In the genomic region with DNA sequence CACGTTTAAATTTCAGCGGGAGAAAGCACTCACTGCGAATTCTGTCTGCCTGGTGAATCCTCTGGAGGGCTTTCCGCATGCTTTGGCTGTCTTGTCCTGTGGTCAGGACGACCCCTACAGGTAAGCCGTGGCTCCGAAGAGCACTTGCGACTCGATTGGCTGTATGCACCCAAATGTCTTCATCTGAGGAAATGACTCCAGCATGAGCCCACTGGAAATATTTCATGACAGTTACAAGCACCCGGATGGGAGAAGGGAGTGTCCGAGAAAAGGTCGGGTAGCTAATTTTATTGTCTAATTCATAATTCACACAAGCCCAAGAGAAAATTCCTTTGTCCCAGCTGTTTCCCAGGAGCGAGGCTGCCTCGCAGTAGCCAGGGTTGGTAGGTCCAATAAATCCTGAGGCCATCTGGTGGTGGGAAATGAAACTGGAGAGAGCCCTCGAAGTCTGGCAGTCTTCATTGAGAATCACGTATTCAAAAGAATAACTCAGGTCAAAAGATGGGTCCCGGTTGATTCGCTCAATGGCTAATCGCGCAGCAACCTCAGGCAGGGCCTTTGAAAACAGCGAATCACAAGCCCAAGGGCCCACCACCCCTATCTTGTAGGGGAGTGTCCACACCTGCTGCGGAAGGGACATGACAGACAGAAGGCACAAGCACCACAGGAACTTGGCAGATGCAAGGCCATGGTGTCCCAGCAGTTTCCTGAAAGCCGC, we compare ENCODE assay signal across 9 cellular contexts. TPM values are rescaled to one million over a fixed set of nuclear protein-coding genes. Genes with fewer than 3 reads are reported as not detected.
A peak's percentile ranks its signal among the peaks of the same experiment; 100 is the strongest.
DNase-seq lines count a peak whose midpoint lies in the region; ATAC-seq and TF ChIP-seq lines count a peak whose summit lies in the region.
"Had no signal": no experiment of that assay in that cellular context is flagged by ENCODE, and none has a peak within 500 bp of the region (broad histone marks: within the 10 kb centered on the region; RNA-seq: fewer than 3 reads in every experiment).

No MANE protein-coding gene starts in this region.

- DNase-seq in NCI-H524 (lab: John Stamatoyannopoulos, UW), result peak; percentile 77 to 84
- DNase-seq in cerebellar cortex (ENCODE audit: low spot score), result peak; percentile 33
- peak; percentile 2 to 32 for DNase-seq in left lung
- DNase-seq in upper lobe of right lung, result peak; percentile 48
- no peak for DNase-seq in activated T-helper 2 cell treated with anti-CD3 and anti-CD28 coated beads, Interferon-gamma antibody, Interleukin-2, Interleukin-4, amounts not matched to agents 10 μg/mL and 5 μg/mL and 100 μg/mL, durations not matched to agents 14 hours and 24 hours and 36 hours (ENCODE audit: low spot score)
- DNase-seq in NCI-H128 (lab: John Stamatoyannopoulos, UW; ENCODE audit: unreplicated experiment), result no peak

- H3K27me3 ChIP-seq in left lung (peaks cover 10 to 14% of the 10 kb centered on the region in 2 donors), upper lobe of right lung (no peaks in the 10 kb centered on the region)

- H3K4me1 Mint-ChIP-seq in activated T-helper 2 cell treated with anti-CD3 and anti-CD28 coated beads, Interferon-gamma antibody, Interleukin-2, Interleukin-4, amounts not matched to agents 10 μg/mL and 5 μg/mL and 100 μg/mL, durations not matched to agents 14 hours and 24 hours and 36 hours (ENCODE audit: low read depth), result peaks cover 6% of the 10 kb centered on the region

- H3K36me3 ChIP-seq in left lung (no peaks in the 10 kb centered on the region), upper lobe of right lung (no peaks in the 10 kb centered on the region)

- H3K27me3 Mint-ChIP-seq in activated T-helper 2 cell treated with anti-CD3 and anti-CD28 coated beads, Interferon-gamma antibody, Interleukin-2, Interleukin-4, amounts not matched to agents 10 μg/mL and 5 μg/mL and 100 μg/mL, durations not matched to agents 14 hours and 24 hours and 36 hours (ENCODE audit: low read depth), result peaks cover 4% of the 10 kb centered on the region

- no peaks in the 10 kb centered on the region for H3K9me3 ChIP-seq in left lung
- no peaks in the 10 kb centered on the region for H3K9me3 ChIP-seq in upper lobe of right lung

- H3K4me3 Mint-ChIP-seq in activated T-helper 2 cell treated with anti-CD3 and anti-CD28 coated beads, Interferon-gamma antibody, Interleukin-2, Interleukin-4, amounts not matched to agents 10 μg/mL and 5 μg/mL and 100 μg/mL, durations not matched to agents 14 hours and 24 hours and 36 hours (ENCODE audit: low read depth), result no peak overlapping the region
- H3K4me3 Mint-ChIP-seq: naive thymus-derived CD8-positive, alpha-beta T cell had no signal

- no peaks in the 10 kb centered on the region for H3K36me3 Mint-ChIP-seq in activated T-helper 2 cell treated with anti-CD3 and anti-CD28 coated beads, Interferon-gamma antibody, Interleukin-2, Interleukin-4, amounts not matched to agents 10 μg/mL and 5 μg/mL and 100 μg/mL, durations not matched to agents 14 hours and 24 hours and 36 hours (ENCODE audit: low read depth)
- H3K36me3 Mint-ChIP-seq: naive thymus-derived CD8-positive, alpha-beta T cell had no signal

- no peak overlapping the region for H3K27ac Mint-ChIP-seq in activated T-helper 2 cell treated with anti-CD3 and anti-CD28 coated beads, Interferon-gamma antibody, Interleukin-2, Interleukin-4, amounts not matched to agents 10 μg/mL and 5 μg/mL and 100 μg/mL, durations not matched to agents 14 hours and 24 hours and 36 hours
- H3K27ac Mint-ChIP-seq: naive thymus-derived CD8-positive, alpha-beta T cell had no signal

- TF ChIP-seq CTCF in C4-2B (conservative IDR thresholded peaks at IDR 0.05) (peak; percentile 68), left lung (IDR thresholded peaks at IDR 0.05) (peak in 1 of 2 donors; percentile 56), upper lobe of right lung (IDR thresholded peaks at IDR 0.05) (peak; percentile 50)

- no peaks in the 10 kb centered on the region for H3K4me1 ChIP-seq in left lung
- H3K4me1 ChIP-seq in upper lobe of right lung, result peaks cover 3% of the 10 kb centered on the region

- H3K9me3 Mint-ChIP-seq in activated T-helper 2 cell treated with anti-CD3 and anti-CD28 coated beads, Interferon-gamma antibody, Interleukin-2, Interleukin-4, amounts not matched to agents 10 μg/mL and 5 μg/mL and 100 μg/mL, durations not matched to agents 14 hours and 24 hours and 36 hours, result no peaks in the 10 kb centered on the region
- H3K9me3 Mint-ChIP-seq: naive thymus-derived CD8-positive, alpha-beta T cell had no signal

- peak; percentile 64 for ATAC-seq in GM21786 (IDR thresholded peaks at IDR 0.05; ENCODE audit: unreplicated experiment)
- ATAC-seq in left lung, result peak; percentile 92
- ATAC-seq in upper lobe of right lung, result peak; percentile 72
- ATAC-seq: naive thymus-derived CD8-positive, alpha-beta T cell had no signal

- H3K4me3 ChIP-seq in left lung (no peak overlapping the region), upper lobe of right lung (no peak overlapping the region)

- intact Hi-C loops in left lung (cut with DNase I) (no loop called here), upper lobe of right lung (cut with DNase I) (no loop called here)
- intact Hi-C loops in activated T-helper 2 cell treated with anti-CD3 and anti-CD28 coated beads, Interferon-gamma antibody, Interleukin-2, Interleukin-4, amounts not matched to agents 10 μg/mL and 5 μg/mL and 100 μg/mL, durations not matched to agents 14 hours and 24 hours and 36 hours (cut with micrococcal nuclease), result no loop called here

- H3K27ac ChIP-seq in C4-2B (no peak overlapping the region), left lung (no peak overlapping the region), upper lobe of right lung (no peak overlapping the region)

RNA-seq across cellular contexts. Expression of a gene that starts 6.6 kb away (rescaled TPM):
- total RNA-seq in left lung (under 1 TPM in 1 of 2 donors, not detected in 1; 0.10 TPM), upper lobe of right lung (0.12 TPM)
- total RNA-seq in activated T-helper 2 cell treated with anti-CD3 and anti-CD28 coated beads, Interferon-gamma antibody, Interleukin-2, Interleukin-4, amounts not matched to agents 10 μg/mL and 5 μg/mL and 100 μg/mL, durations not matched to agents 14 hours and 24 hours and 36 hours, result not detected in 2 replicates
- total RNA-seq: naive thymus-derived CD8-positive, alpha-beta T cell had no signal

Comparison
In these comparisons a context has a peak if more than half of its experiments do, and no peak if none do; other contexts are left out.
1. DNase-seq: peak in NCI-H524 (2 of 2), cerebellar cortex (single experiment), left lung (2 of 2) and upper lobe of right lung (single experiment); none in activated T-helper 2 cell treated with anti-CD3 and anti-CD28 coated beads, Interferon-gamma antibody, Interleukin-2, Interleukin-4, amounts not matched to agents 10 μg/mL and 5 μg/mL and 100 μg/mL, durations not matched to agents 14 hours and 24 hours and 36 hours (single experiment) and NCI-H128 (single experiment).
2. Peak in every context shown above with its lines, with median percentiles within 50 percentile points of each other: ATAC-seq.